ENCODE assay signal across 11 cellular contexts in genomic region chr9:6984941-6985578, GRCh38.
"Had no signal": no experiment of that assay in that cellular context is flagged by ENCODE, and none has a peak within 500 bp of the region (broad histone marks: within the 10 kb centered on the region; RNA-seq: fewer than 3 reads in every experiment).

No MANE protein-coding gene starts in this region.

- DNase-seq: activated B cell treated with CpG ODN at 0.5 μM for 24 hours; activated CD4-positive, alpha-beta T cell treated with anti-CD3 and anti-CD28 coated beads, Interleukin-2, amount 10 ng/mL, durations not matched to agents 24 days and 14 days; activated naive CD4-positive, alpha-beta T cell treated with anti-CD3 and anti-CD28 coated beads for 36 hours; effector memory CD8-positive, alpha-beta T cell; foreskin keratinocyte; small intestine; stomach; T-cell had no signal

- H3K27ac ChIP-seq: foreskin keratinocyte, neutrophil, stomach had no signal

- FAIRE-seq: small intestine had no signal

- H3K4me3 ChIP-seq: stomach had no signal

- H3K4me3 Mint-ChIP-seq: activated B cell treated with CpG ODN at 0.5 μM for 24 hours; activated CD4-positive, alpha-beta T cell treated with anti-CD3 and anti-CD28 coated beads, Interleukin-2, amount 10 ng/mL, durations not matched to agents 24 days and 14 days; activated naive CD4-positive, alpha-beta T cell treated with anti-CD3 and anti-CD28 coated beads for 36 hours; brain; central memory CD8-positive, alpha-beta T cell; effector memory CD8-positive, alpha-beta T cell; T-cell had no signal

- H3K4me1 Mint-ChIP-seq: activated B cell treated with CpG ODN at 0.5 μM for 24 hours, T-cell had no signal

- H3K27ac Mint-ChIP-seq: activated B cell treated with CpG ODN at 0.5 μM for 24 hours; activated CD4-positive, alpha-beta T cell treated with anti-CD3 and anti-CD28 coated beads, Interleukin-2, amount 10 ng/mL, durations not matched to agents 24 days and 14 days; activated naive CD4-positive, alpha-beta T cell treated with anti-CD3 and anti-CD28 coated beads for 36 hours; T-cell had no signal

- H3K9me3 ChIP-seq: neutrophil, stomach had no signal

- H3K27me3 Mint-ChIP-seq: activated B cell treated with CpG ODN at 0.5 μM for 24 hours; activated CD4-positive, alpha-beta T cell treated with anti-CD3 and anti-CD28 coated beads, Interleukin-2, amount 10 ng/mL, durations not matched to agents 24 days and 14 days; brain; central memory CD8-positive, alpha-beta T cell; effector memory CD8-positive, alpha-beta T cell; T-cell had no signal

- ATAC-seq: effector memory CD8-positive, alpha-beta T cell; foreskin keratinocyte; T-cell had no signal

- H3K27me3 ChIP-seq: foreskin keratinocyte, neutrophil, stomach had no signal

- H3K4me1 ChIP-seq: foreskin keratinocyte, stomach had no signal

- H3K9me3 Mint-ChIP-seq: activated B cell treated with CpG ODN at 0.5 μM for 24 hours; activated CD4-positive, alpha-beta T cell treated with anti-CD3 and anti-CD28 coated beads, Interleukin-2, amount 10 ng/mL, durations not matched to agents 24 days and 14 days; activated naive CD4-positive, alpha-beta T cell treated with anti-CD3 and anti-CD28 coated beads for 36 hours; brain; central memory CD8-positive, alpha-beta T cell; effector memory CD8-positive, alpha-beta T cell; T-cell had no signal
